In the genomic region with DNA sequence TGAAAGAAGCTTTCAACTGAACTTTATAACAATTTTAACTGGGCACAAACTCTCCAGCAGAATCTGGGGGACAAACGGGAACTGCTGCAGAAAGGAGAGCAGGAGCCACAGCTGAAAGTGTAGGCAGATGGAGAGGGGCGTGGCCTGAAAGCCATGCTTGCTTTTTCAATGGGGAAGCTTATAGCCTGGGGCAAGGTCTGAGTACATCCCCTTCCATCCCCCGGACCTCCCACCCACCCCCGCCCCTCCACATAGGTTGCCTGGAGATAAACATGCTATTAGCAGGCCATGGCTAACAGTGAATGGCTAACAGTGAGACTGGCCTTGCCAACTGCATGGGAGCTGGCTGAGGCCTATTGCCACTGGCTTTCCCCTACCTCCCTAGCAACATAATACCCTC, we compare ENCODE assay signal across 1 cellular context.
TF ChIP-seq lines count a peak whose summit lies in the region.

No MANE protein-coding gene starts in this region.

TF ChIP-seq in H1, 55 proteins besides CTCF, POLR2A, EP300 and RAD21:
- TF ChIP-seq TAF7 (optimal IDR thresholded peaks at IDR 0.05; ENCODE audit: borderline replicate concordance, low read depth, low read length) (no peak), BCL11A (IDR thresholded peaks at IDR 0.05; ENCODE audit: low read depth in 2 of 2, low read length in 2 of 2) (no peak), TBP (IDR thresholded peaks at IDR 0.05; ENCODE audit: low read depth, low read length) (no peak), POU5F1 (IDR thresholded peaks at IDR 0.05; ENCODE audit: low read depth, low read length) (no peak), GABPA (IDR thresholded peaks at IDR 0.05; ENCODE audit: borderline replicate concordance, insufficient read depth, low read length) (no peak)
